Comparison of ENCODE assay signal across 13 cellular contexts in genomic region chr16:11308493-11309283, GRCh38. TPM values are rescaled to one million over a fixed set of nuclear protein-coding genes. Genes with fewer than 3 reads are reported as not detected.
DNase-seq lines count a peak whose midpoint lies in the region; ATAC-seq and TF ChIP-seq lines count a peak whose summit lies in the region.
"Had no signal": no experiment of that assay in that cellular context is flagged by ENCODE, and none has a peak within 500 bp of the region (broad histone marks: within the 10 kb centered on the region; RNA-seq: fewer than 3 reads in every experiment).

No MANE protein-coding gene starts in this region.

- H3K18ac ChIP-seq in mesendoderm (ENCODE audit: low read length): no peak overlapping the region

- H4K8ac ChIP-seq in mesendoderm (ENCODE audit: low read depth, low read length): no peak overlapping the region

- H3K4me2 ChIP-seq in OCI-LY1 (ENCODE audit: low read length) (no peak overlapping the region), mesendoderm (ENCODE audit: low read length) (no peak overlapping the region)

- peaks cover 12% of the 10 kb centered on the region; the same call in 1 of the 2 replicates for H3K9me3 ChIP-seq in OCI-LY1 (ENCODE audit: low read length)
- H3K9me3 ChIP-seq: tibial artery had no signal

- H3K23ac ChIP-seq in mesendoderm (ENCODE audit: low read length): peak overlapping the region; percentile 11

- DNase-seq in GM12864 (ENCODE audit: low read depth) (peak; percentile 61), mesendoderm (no peak), GM13977 (ENCODE audit: low spot score) (no peak), foreskin melanocyte (no peak), NOMO-1 (lab: John Stamatoyannopoulos, UW; ENCODE audit: unreplicated experiment in 2 of 2) (no peak)
- DNase-seq: activated CD8-positive, alpha-beta memory T cell treated with anti-CD3 and anti-CD28 coated beads for 24 hours; NCI-H1092; NCI-H526 treated with DMSO at 0.1 percent for 48 hours; tibial artery had no signal

- no peak overlapping the region for H3K4ac ChIP-seq in mesendoderm (ENCODE audit: low read depth, low read length)

- H2BK15ac ChIP-seq in mesendoderm (replicated peaks; ENCODE audit: low read depth): no peak overlapping the region

- in situ Hi-C loops in GM13977 (cut with MboI; ENCODE audit: low pct_unique_long_range_greater_than_20kb, low sequenced_read_pairs, unreplicated experiment): no loop called here

- H3K36me3 ChIP-seq in OCI-LY1 (ENCODE audit: insufficient read depth, low read length) (no peaks in the 10 kb centered on the region), mesendoderm (ENCODE audit: control insufficient read depth, insufficient read depth, low read length) (no peaks in the 10 kb centered on the region)
- H3K36me3 ChIP-seq: tibial artery had no signal

- no peak overlapping the region for H2BK120ac ChIP-seq in mesendoderm (ENCODE audit: low read depth, low read length)

- no peak overlapping the region for H4K5ac ChIP-seq in mesendoderm (ENCODE audit: low read length)

- H3K4me3 ChIP-seq in GM12864 (ENCODE audit: low read depth, low read length): no peak overlapping the region
- no peak overlapping the region for H3K4me3 ChIP-seq in OCI-LY1 (ENCODE audit: low read depth, low read length, poor library complexity, severe bottlenecking)
- H3K4me3 ChIP-seq in mesendoderm (ENCODE audit: low read length): no peak overlapping the region
- H3K4me3 ChIP-seq: tibial artery had no signal

- H3K56ac ChIP-seq in mesendoderm (ENCODE audit: low read length): peak overlapping the region; percentile 53

- H3K79me1 ChIP-seq in mesendoderm (ENCODE audit: low read length): no peaks in the 10 kb centered on the region

- no peaks in the 10 kb centered on the region for H3K9me2 ChIP-seq in OCI-LY1 (ENCODE audit: low read depth, low read length)

- H3K27me3 ChIP-seq in OCI-LY1 (ENCODE audit: insufficient read depth, low read length) (no peaks in the 10 kb centered on the region), mesendoderm (ENCODE audit: insufficient read depth, low read length, poor library complexity) (no peaks in the 10 kb centered on the region)

- no peak overlapping the region for H2BK5ac ChIP-seq in mesendoderm (ENCODE audit: low read length)

- WGBS in mesendoderm (ENCODE audit: extremely low coverage, insufficient coverage, low lambda C conversion rate): no CpG with 5 or more reads among the region's 15 CpGs

- H3K4me1 ChIP-seq in OCI-LY1 (ENCODE audit: insufficient read depth, low read length, severe bottlenecking): peaks cover 60% of the 10 kb centered on the region
- H3K4me1 ChIP-seq in mesendoderm (ENCODE audit: control insufficient read depth, low read depth, low read length): peaks cover 7% of the 10 kb centered on the region

- H2AFZ ChIP-seq in OCI-LY1 (ENCODE audit: low read length): no peak overlapping the region

- ATAC-seq in HG02642 (IDR thresholded peaks at IDR 0.05; ENCODE audit: poor library complexity, unreplicated experiment) (peak; percentile 44), GM21526 (IDR thresholded peaks at IDR 0.05; ENCODE audit: low FRiP score, unreplicated experiment) (no peak)

- peak overlapping the region; percentile 56 for H2AK5ac ChIP-seq in mesendoderm (ENCODE audit: low read length)

- H3F3A ChIP-seq in OCI-LY1 (ENCODE audit: insufficient read depth, low read length): no peaks in the 10 kb centered on the region

- H3K27ac ChIP-seq in OCI-LY1 (ENCODE audit: low read depth, low read length, poor library complexity, severe bottlenecking) (peak overlapping the region; percentile 94), mesendoderm (ENCODE audit: low read depth, low read length) (no peak overlapping the region)
- H3K27ac ChIP-seq: tibial artery had no signal

- H3K79me2 ChIP-seq in OCI-LY1 (ENCODE audit: insufficient read depth, low read length) (no peaks in the 10 kb centered on the region), mesendoderm (ENCODE audit: control insufficient read depth, insufficient read depth, low read length) (no peaks in the 10 kb centered on the region)

- TF ChIP-seq CTCF in GM12864 (IDR thresholded peaks at IDR 0.05; ENCODE audit: low read depth, low read length, missing control alignments) (no peak), OCI-LY1 (IDR thresholded peaks at IDR 0.05; ENCODE audit: low read length) (no peak), GM13977 (IDR thresholded peaks at IDR 0.05; ENCODE audit: extremely low read depth, insufficient read depth, missing control alignments) (no peak)

- H4K20me1 ChIP-seq in OCI-LY1 (ENCODE audit: insufficient read depth, low read length): no peaks in the 10 kb centered on the region

- no peak overlapping the region for H3K9ac ChIP-seq in OCI-LY1 (ENCODE audit: low read length)
- no peak overlapping the region for H3K9ac ChIP-seq in mesendoderm (ENCODE audit: low read length)

RNA-seq across cellular contexts. Expression of gene PRM1, which starts 27.6 kb away (rescaled TPM):
- 1.9 TPM for polyA plus RNA-seq in mesendoderm (2013, experiment 1 of 2)
- polyA plus RNA-seq in mesendoderm (2013, experiment 2 of 2): 2.6 TPM
- polyA plus RNA-seq: adipose tissue had no signal

RNA-seq across cellular contexts. Expression of gene PRM2, which starts 32.4 kb away (rescaled TPM):
- not detected for polyA plus RNA-seq in mesendoderm (2013, experiment 1 of 2)
- polyA plus RNA-seq in mesendoderm (2013, experiment 2 of 2): not detected
- polyA plus RNA-seq: adipose tissue had no signal

RNA-seq across cellular contexts. Expression of gene PRM3, which starts 35.3 kb away (rescaled TPM):
- not detected for polyA plus RNA-seq in mesendoderm (2013, experiment 1 of 2)
- polyA plus RNA-seq in mesendoderm (2013, experiment 2 of 2): not detected
- polyA plus RNA-seq: adipose tissue had no signal

RNA-seq across cellular contexts. Expression of gene RMI2, which starts 36.6 kb away (rescaled TPM):
- 57.3 TPM for polyA plus RNA-seq in mesendoderm (2013, experiment 1 of 2)
- polyA plus RNA-seq in mesendoderm (2013, experiment 2 of 2): 58.1 TPM

RNA-seq across cellular contexts. Expression of gene TNP2, which starts 39.6 kb away (rescaled TPM):
- not detected for polyA plus RNA-seq in mesendoderm (2013, experiment 1 of 2)
- polyA plus RNA-seq in mesendoderm (2013, experiment 2 of 2): not detected
- polyA plus RNA-seq: adipose tissue had no signal
